1 cellular context compared by ENCODE assay signal in genomic region chr16:23835390-23836077, GRCh38.
TF ChIP-seq lines count a peak whose summit lies in the region.

TSS of gene PRKCB (plus strand) at chr16:23835983.

TF ChIP-seq in HCT116, 20 proteins besides CTCF, POLR2A, EP300 and RAD21 (continued from another document):
- no peak for TF ChIP-seq REST (IDR thresholded peaks at IDR 0.05; ENCODE audit: low read depth)
- TF ChIP-seq CEBPB (IDR thresholded peaks at IDR 0.05; ENCODE audit: low read depth): no peak
